Comparison of ENCODE assay signal across 1 cellular context in the genomic region with DNA sequence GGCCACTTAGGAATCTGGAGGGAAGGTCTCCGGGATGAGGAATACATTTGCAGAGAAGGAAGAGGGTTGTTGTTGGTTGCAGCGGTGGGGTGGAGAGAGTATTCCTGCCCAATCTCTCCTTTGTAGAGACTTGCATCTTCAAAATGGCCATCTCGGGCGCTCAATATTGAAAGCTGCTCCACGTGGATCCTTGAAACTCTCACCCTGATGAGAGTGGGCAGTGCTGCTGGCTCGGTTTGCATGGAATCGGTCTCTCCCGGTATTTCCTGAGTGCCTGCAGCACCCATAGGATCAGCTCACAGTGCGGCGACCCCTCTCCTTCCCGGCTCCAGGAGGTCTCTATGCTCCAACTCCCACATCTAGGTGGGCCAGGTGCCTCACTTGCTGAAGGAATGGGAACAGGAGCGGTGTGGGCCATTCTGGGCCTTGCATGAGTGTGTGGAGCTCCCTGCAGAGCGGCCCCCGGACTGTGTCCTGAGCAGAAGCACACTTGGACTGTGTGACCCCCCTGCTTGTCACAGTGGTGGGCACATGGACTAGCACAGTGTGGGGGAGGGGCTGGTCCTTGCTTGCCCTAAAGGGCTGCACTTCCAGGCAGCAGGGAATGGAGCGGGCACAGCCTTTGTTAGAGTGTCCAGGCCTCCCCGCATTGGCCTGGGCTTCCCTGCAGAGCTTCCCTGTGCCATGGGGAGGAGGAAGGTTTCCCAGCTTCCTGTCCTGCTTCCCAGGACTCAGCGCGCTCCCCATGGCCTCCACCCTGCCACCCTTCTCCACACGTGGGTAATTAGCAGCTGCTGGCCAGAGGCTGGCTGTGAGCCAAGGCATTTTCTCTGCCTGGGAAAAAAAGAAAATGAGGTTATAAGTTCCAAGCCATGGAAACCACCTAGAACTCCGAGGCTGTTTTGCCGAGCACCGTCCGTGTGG.
A peak's percentile ranks its signal among the peaks of the same experiment; 100 is the strongest.
TF ChIP-seq lines count a peak whose summit lies in the region.

No MANE protein-coding gene starts in this region.

TF ChIP-seq in HEK293, 187 proteins besides CTCF, POLR2A, EP300 and RAD21 (continued from another document):
- TF ChIP-seq ZNF362 (tag by site-specific recombination; IDR thresholded peaks at IDR 0.05) (no peak), ZIC2 (tag by site-specific recombination; IDR thresholded peaks at IDR 0.05) (peak; percentile 73)
- TF ChIP-seq, protein P1, sequence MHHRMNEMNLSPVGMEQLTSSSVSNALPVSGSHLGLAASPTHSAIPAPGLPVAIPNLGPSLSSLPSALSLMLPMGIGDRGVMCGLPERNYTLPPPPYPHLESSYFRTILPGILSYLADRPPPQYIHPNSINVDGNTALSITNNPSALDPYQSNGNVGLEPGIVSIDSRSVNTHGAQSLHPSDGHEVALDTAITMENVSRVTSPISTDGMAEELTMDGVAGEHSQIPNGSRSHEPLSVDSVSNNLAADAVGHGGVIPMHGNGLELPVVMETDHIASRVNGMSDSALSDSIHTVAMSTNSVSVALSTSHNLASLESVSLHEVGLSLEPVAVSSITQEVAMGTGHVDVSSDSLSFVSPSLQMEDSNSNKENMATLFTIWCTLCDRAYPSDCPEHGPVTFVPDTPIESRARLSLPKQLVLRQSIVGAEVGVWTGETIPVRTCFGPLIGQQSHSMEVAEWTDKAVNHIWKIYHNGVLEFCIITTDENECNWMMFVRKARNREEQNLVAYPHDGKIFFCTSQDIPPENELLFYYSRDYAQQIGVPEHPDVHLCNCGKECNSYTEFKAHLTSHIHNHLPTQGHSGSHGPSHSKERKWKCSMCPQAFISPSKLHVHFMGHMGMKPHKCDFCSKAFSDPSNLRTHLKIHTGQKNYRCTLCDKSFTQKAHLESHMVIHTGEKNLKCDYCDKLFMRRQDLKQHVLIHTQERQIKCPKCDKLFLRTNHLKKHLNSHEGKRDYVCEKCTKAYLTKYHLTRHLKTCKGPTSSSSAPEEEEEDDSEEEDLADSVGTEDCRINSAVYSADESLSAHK (tag by site-specific recombination; IDR thresholded peaks at IDR 0.05): peak; percentile 58; the same call in 1 of the 2 replicates
